23 cellular contexts compared by ENCODE assay signal in the genomic region with DNA sequence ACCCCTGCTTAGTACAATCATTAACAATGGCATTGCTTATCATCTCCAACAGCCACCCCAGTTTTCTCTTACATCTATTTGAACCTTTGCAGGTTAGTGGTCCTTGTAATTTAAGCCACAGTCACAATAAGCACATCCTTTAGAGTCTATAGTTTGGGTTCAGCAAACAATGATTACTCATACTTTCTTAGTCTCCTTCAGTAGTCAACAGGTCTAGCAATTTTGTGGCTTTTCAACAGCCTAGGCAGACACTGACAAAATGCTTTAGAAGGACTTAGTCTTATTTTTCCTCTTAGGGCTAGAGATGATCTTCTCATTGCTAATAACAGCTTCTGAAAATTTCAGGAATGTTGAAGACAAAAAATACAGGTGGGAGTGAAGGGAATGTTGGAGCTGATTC. TPM values are rescaled to one million over a fixed set of nuclear protein-coding genes. Genes with fewer than 3 reads are reported as not detected.
DNase-seq lines count a peak whose midpoint lies in the region; ATAC-seq and TF ChIP-seq lines count a peak whose summit lies in the region.
"Had no signal": no experiment of that assay in that cellular context is flagged by ENCODE, and none has a peak within 500 bp of the region (broad histone marks: within the 10 kb centered on the region; RNA-seq: fewer than 3 reads in every experiment).

No MANE protein-coding gene starts in this region.

- H3K27ac ChIP-seq in mesodermal cell (ENCODE audit: low read depth, low read length, severe bottlenecking): peak overlapping the region; percentile 24
- H3K27ac ChIP-seq: prostate gland had no signal

- no peaks in the 10 kb centered on the region for H3K9me3 ChIP-seq in mesodermal cell (ENCODE audit: control insufficient read depth, low read length)
- H3K9me3 ChIP-seq: prostate gland had no signal

- no peaks in the 10 kb centered on the region for H3K36me3 ChIP-seq in mesodermal cell (ENCODE audit: control insufficient read depth, insufficient read depth, low read length)
- H3K36me3 ChIP-seq: prostate gland had no signal

- H3K9me3 Mint-ChIP-seq in activated naive CD4-positive, alpha-beta T cell treated with anti-CD3 and anti-CD28 coated beads, Interleukin-2, amount 50 U/mL, for 72 hours: no peaks in the 10 kb centered on the region
- H3K9me3 Mint-ChIP-seq: CD8-positive, alpha-beta T cell; endodermal cell; stimulated activated naive CD8-positive, alpha-beta T cell treated with anti-CD3 and anti-CD28 coated beads, Interleukin-15, amount 100 ng/mL, for 72 hours had no signal

- no peak for TF ChIP-seq CTCF in astrocyte of the spinal cord (IDR thresholded peaks at IDR 0.05; ENCODE audit: low read depth, low read length)

- no peak overlapping the region for H3K27ac Mint-ChIP-seq in activated naive CD4-positive, alpha-beta T cell treated with anti-CD3 and anti-CD28 coated beads, Interleukin-2, amount 50 U/mL, for 72 hours
- H3K27ac Mint-ChIP-seq: CD8-positive, alpha-beta T cell; endodermal cell; stimulated activated naive CD8-positive, alpha-beta T cell treated with anti-CD3 and anti-CD28 coated beads, Interleukin-15, amount 100 ng/mL, for 72 hours had no signal

- in situ Hi-C loops in astrocyte of the spinal cord (cut with HindIII; ENCODE audit: low sequenced_read_pairs): no loop called here

- ATAC-seq in GM19463 (IDR thresholded peaks at IDR 0.05; ENCODE audit: unreplicated experiment): no peak
- ATAC-seq in activated naive CD4-positive, alpha-beta T cell treated with anti-CD3 and anti-CD28 coated beads, Interleukin-2, amount 50 U/mL, for 72 hours: no peak
- ATAC-seq: CD8-positive, alpha-beta T cell; left ventricle myocardium superior; stimulated activated naive CD8-positive, alpha-beta T cell treated with anti-CD3 and anti-CD28 coated beads, Interleukin-15, amount 100 ng/mL, for 72 hours had no signal

- peaks cover 4% of the 10 kb centered on the region for H3K4me1 ChIP-seq in mesodermal cell (ENCODE audit: control insufficient read depth, insufficient read depth, low read length, poor library complexity, severe bottlenecking)
- H3K4me1 ChIP-seq: prostate gland had no signal

- DNase-seq in Daoy (ENCODE audit: low read depth) (peak; percentile 28), M059J (ENCODE audit: low read depth) (peak; percentile 46), astrocyte of the spinal cord (ENCODE audit: low read depth, low spot score) (peak; percentile 31)
- no peak for DNase-seq in activated CD4-positive, alpha-beta T cell treated with anti-CD3 and anti-CD28 coated beads, Interleukin-2, amount 50 U/mL, for 4 hours
- no peak for DNase-seq in NK-92 treated with Interleukin-12 subunit alpha and Interleukin-12 subunit beta, amount 100 ng/mL, for 24 hours (lab: John Stamatoyannopoulos, UW)
- no peak for DNase-seq in activated naive CD4-positive, alpha-beta T cell treated with anti-CD3 and anti-CD28 coated beads, Interleukin-2, amount 50 U/mL, for 72 hours (ENCODE audit: low spot score in 2 of 2)
- DNase-seq: activated CD4-positive, alpha-beta T cell treated with anti-CD3 and anti-CD28 coated beads for 1 hour; activated naive CD4-positive, alpha-beta T cell treated with anti-CD3 and anti-CD28 coated beads, Interleukin-2, amount 50 U/mL, for 16 hours; activated T-cell treated with anti-CD3 and anti-CD28 coated beads, Interleukin-2, amount 50 U/mL, for 48 hours; CD8-positive, alpha-beta T cell; endodermal cell; head of caudate nucleus; KBM-7; left ventricle myocardium superior; NCI-H1092; NCI-H2081 treated with DMSO at 0.1 percent for 48 hours; NCI-H524; stimulated activated CD4-positive, alpha-beta T cell treated with anti-CD3 and anti-CD28 coated beads, Interleukin-4, amount 100 ng/mL, for 1 hour; stimulated activated naive CD8-positive, alpha-beta T cell treated with anti-CD3 and anti-CD28 coated beads, Interleukin-15, amount 100 ng/mL, for 72 hours had no signal

- H3K4me3 ChIP-seq in astrocyte of the spinal cord (ENCODE audit: low read depth, low read length): no peak overlapping the region
- no peak overlapping the region for H3K4me3 ChIP-seq in mesodermal cell (ENCODE audit: extremely low read depth, insufficient read depth, low read length, poor library complexity, severe bottlenecking)
- H3K4me3 ChIP-seq: prostate gland, smooth muscle cell had no signal

- no peaks in the 10 kb centered on the region for H3K36me3 Mint-ChIP-seq in activated naive CD4-positive, alpha-beta T cell treated with anti-CD3 and anti-CD28 coated beads, Interleukin-2, amount 50 U/mL, for 72 hours
- H3K36me3 Mint-ChIP-seq: CD8-positive, alpha-beta T cell had no signal

RNA-seq across cellular contexts. Expression of a gene that starts 32.3 kb away (rescaled TPM):
- 91.3 and 97.8 TPM in 2 replicates for total RNA-seq in Daoy (2014; rRNA removed; shearing (Covaris generic))
- 30.3 and 71.6 TPM in 2 replicates for total RNA-seq in M059J (2014; rRNA removed; shearing (Covaris generic))
- 39.6 TPM for polyA plus RNA-seq in mesodermal cell (2013, experiment 1 of 2)
- polyA plus RNA-seq in mesodermal cell (2013, experiment 2 of 2): 50.8 TPM
- total RNA-seq in activated naive CD4-positive, alpha-beta T cell treated with anti-CD3 and anti-CD28 coated beads, Interleukin-2, amount 50 U/mL, for 72 hours: 10 to 100 TPM; 43.8 to 56.9 TPM

Comparison
In these comparisons a context has a peak if more than half of its experiments do, and no peak if none do; other contexts are left out.
1. DNase-seq: peak in Daoy (single experiment), M059J (single experiment) and astrocyte of the spinal cord (single experiment); none in activated CD4-positive, alpha-beta T cell treated with anti-CD3 and anti-CD28 coated beads, Interleukin-2, amount 50 U/mL, for 4 hours (0 of 2), NK-92 treated with Interleukin-12 subunit alpha and Interleukin-12 subunit beta, amount 100 ng/mL, for 24 hours (single experiment) and activated naive CD4-positive, alpha-beta T cell treated with anti-CD3 and anti-CD28 coated beads, Interleukin-2, amount 50 U/mL, for 72 hours (0 of 2).